In the genomic region with DNA sequence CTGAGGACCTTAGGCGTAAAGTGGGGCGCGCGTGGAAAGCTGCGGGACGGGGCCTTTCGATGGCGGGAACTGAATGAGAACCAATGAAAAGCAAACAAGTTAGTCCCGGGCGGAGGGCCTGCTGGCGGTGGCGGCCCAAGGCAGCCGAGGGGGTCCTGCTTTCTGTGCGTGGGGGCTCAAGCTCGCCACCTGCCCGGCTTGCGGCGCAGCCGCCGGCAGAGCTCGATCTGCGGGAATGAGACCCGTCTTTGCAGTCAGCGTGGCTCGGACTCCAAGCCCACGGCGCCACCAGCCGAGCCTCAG, we compare ENCODE assay signal across 1 cellular context.
TF ChIP-seq lines count a peak whose summit lies in the region.

No MANE protein-coding gene starts in this region.

TF ChIP-seq in SK-N-SH, 30 proteins besides CTCF, POLR2A, EP300 and RAD21 (continued from another document):
- TF ChIP-seq, protein P1, sequence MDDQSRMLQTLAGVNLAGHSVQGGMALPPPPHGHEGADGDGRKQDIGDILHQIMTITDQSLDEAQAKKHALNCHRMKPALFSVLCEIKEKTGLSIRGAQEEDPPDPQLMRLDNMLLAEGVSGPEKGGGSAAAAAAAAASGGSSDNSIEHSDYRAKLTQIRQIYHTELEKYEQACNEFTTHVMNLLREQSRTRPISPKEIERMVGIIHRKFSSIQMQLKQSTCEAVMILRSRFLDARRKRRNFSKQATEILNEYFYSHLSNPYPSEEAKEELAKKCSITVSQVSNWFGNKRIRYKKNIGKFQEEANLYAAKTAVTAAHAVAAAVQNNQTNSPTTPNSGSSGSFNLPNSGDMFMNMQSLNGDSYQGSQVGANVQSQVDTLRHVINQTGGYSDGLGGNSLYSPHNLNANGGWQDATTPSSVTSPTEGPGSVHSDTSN (IDR thresholded peaks at IDR 0.05), result no peak
- TF ChIP-seq, protein P2, sequence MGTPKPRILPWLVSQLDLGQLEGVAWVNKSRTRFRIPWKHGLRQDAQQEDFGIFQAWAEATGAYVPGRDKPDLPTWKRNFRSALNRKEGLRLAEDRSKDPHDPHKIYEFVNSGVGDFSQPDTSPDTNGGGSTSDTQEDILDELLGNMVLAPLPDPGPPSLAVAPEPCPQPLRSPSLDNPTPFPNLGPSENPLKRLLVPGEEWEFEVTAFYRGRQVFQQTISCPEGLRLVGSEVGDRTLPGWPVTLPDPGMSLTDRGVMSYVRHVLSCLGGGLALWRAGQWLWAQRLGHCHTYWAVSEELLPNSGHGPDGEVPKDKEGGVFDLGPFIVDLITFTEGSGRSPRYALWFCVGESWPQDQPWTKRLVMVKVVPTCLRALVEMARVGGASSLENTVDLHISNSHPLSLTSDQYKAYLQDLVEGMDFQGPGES (IDR thresholded peaks at IDR 0.05; ENCODE audit: low read depth, low read length), result no peak
- TF ChIP-seq MXI1 (IDR thresholded peaks at IDR 0.05; ENCODE audit: low read depth, low read length) (no peak), GATA2 (CRISPR knock-in tag; IDR thresholded peaks at IDR 0.05) (no peak), RXRA (IDR thresholded peaks at IDR 0.05; ENCODE audit: borderline replicate concordance, low read depth) (no peak), FOXJ3 (CRISPR knock-in tag; IDR thresholded peaks at IDR 0.05) (no peak), POLR2AphosphoS5 (IDR thresholded peaks at IDR 0.05; ENCODE audit: low read depth, low read length) (no peak), FOXM1 (IDR thresholded peaks at IDR 0.05; ENCODE audit: low read depth) (no peak), USF1 (IDR thresholded peaks at IDR 0.05; ENCODE audit: borderline replicate concordance, low read depth) (no peak), FOSL2 (IDR thresholded peaks at IDR 0.05; ENCODE audit: borderline replicate concordance, low read depth) (no peak)
